Comparison of ENCODE assay signal across 16 cellular contexts in genomic region chr6:159324599-159324998, GRCh38.
DNase-seq lines count a peak whose midpoint lies in the region; ATAC-seq and TF ChIP-seq lines count a peak whose summit lies in the region.
"Had no signal": no experiment of that assay in that cellular context is flagged by ENCODE, and none has a peak within 500 bp of the region (broad histone marks: within the 10 kb centered on the region; RNA-seq: fewer than 3 reads in every experiment).

No MANE protein-coding gene starts in this region.

- POLR2A ChIA-PET in T-cell (lab: Charles Lee), result no interaction called here

- peak; percentile 42 for DNase-seq in AG20443 (ENCODE audit: low spot score)
- peak; percentile 48 for DNase-seq in Karpas-422
- DNase-seq in esophagus muscularis mucosa (ENCODE audit: extremely low spot score), result peak; percentile 91
- peak; percentile 17 for DNase-seq in stromal cell of bone marrow (ENCODE audit: low read depth)
- no peak for DNase-seq in NCI-H2227 treated with DMSO at 0.1 percent for 48 hours (lab: John Stamatoyannopoulos, UW)
- DNase-seq in T-cell, result no peak
- no peak for DNase-seq in NK-92 (lab: John Stamatoyannopoulos, UW; ENCODE audit: unreplicated experiment)
- DNase-seq: 8988T; Calu3; CD8-positive, alpha-beta T cell; GDM1; H9 had no signal

- H3K36me3 Mint-ChIP-seq in T-cell, result no peaks in the 10 kb centered on the region
- H3K36me3 Mint-ChIP-seq: CD8-positive, alpha-beta T cell; IgD-negative memory B cell had no signal

- H3K4me3 ChIP-seq in Karpas-422 (ENCODE audit: low read length) (no peak overlapping the region), esophagus muscularis mucosa (no peak overlapping the region)
- H3K4me3 ChIP-seq: BLaER1 treated with 17β-estradiol and CSF1 and Interleukin-3, amounts not matched to agents 10 nM and 100 nM had no signal

- H3K9ac ChIP-seq in Karpas-422 (ENCODE audit: low read length), result no peak overlapping the region
- H3K9ac ChIP-seq: BLaER1 treated with 17β-estradiol and CSF1 and Interleukin-3, amounts not matched to agents 10 nM and 100 nM had no signal

- no peak for TF ChIP-seq CTCF in esophagus muscularis mucosa (IDR thresholded peaks at IDR 0.05)

- no peaks in the 10 kb centered on the region for H3K9me2 ChIP-seq in Karpas-422 (replicated peaks; ENCODE audit: insufficient read depth, low read length)

- H3K9me3 ChIP-seq in Karpas-422 (ENCODE audit: low read length) (no peaks in the 10 kb centered on the region), esophagus muscularis mucosa (no peaks in the 10 kb centered on the region)

- no peaks in the 10 kb centered on the region for H3K36me3 ChIP-seq in Karpas-422 (ENCODE audit: insufficient read depth, low read length)
- no peaks in the 10 kb centered on the region for H3K36me3 ChIP-seq in esophagus muscularis mucosa
- H3K36me3 ChIP-seq: BLaER1 treated with 17β-estradiol and CSF1 and Interleukin-3, amounts not matched to agents 10 nM and 100 nM had no signal

- no peak overlapping the region for H3K27ac ChIP-seq in Karpas-422 (ENCODE audit: low read length)
- H3K27ac ChIP-seq in esophagus muscularis mucosa (replicated peaks in 1 of 4), result no peak overlapping the region
- H3K27ac ChIP-seq: BLaER1 treated with 17β-estradiol and CSF1 and Interleukin-3, amounts not matched to agents 10 nM and 100 nM had no signal

- no peaks in the 10 kb centered on the region for H4K20me1 ChIP-seq in Karpas-422 (ENCODE audit: insufficient read depth, low read depth, low read length)
- H4K20me1 ChIP-seq: BLaER1 treated with 17β-estradiol and CSF1 and Interleukin-3, amounts not matched to agents 10 nM and 100 nM had no signal

- no peak overlapping the region for H2AFZ ChIP-seq in Karpas-422 (ENCODE audit: low read length)

- H3K4me2 ChIP-seq in Karpas-422 (ENCODE audit: low read depth, low read length, poor library complexity, severe bottlenecking), result no peak overlapping the region
- H3K4me2 ChIP-seq: BLaER1 treated with 17β-estradiol and CSF1 and Interleukin-3, amounts not matched to agents 10 nM and 100 nM had no signal

- CTCF ChIA-PET in T-cell (lab: Charles Lee), result interaction anchor here in 1 of 2 donors (0.6 kb wide), 1 partner anchor 1773 kb away, joined by 3 read pairs; no protein-coding TSS in a partner anchor

- TF ChIP-seq POLR2A in esophagus muscularis mucosa (IDR thresholded peaks at IDR 0.05; ENCODE audit: low read depth), result no peak

- no peaks in the 10 kb centered on the region for H3K9me3 Mint-ChIP-seq in T-cell
- H3K9me3 Mint-ChIP-seq: CD8-positive, alpha-beta T cell; IgD-negative memory B cell had no signal

- H3K4me1 Mint-ChIP-seq in T-cell, result no peaks in the 10 kb centered on the region
- H3K4me1 Mint-ChIP-seq: B cell, H9, IgD-negative memory B cell had no signal

- no peaks in the 10 kb centered on the region for H3K79me2 ChIP-seq in Karpas-422 (ENCODE audit: low read length)

- H3K27me3 ChIP-seq in Karpas-422 (ENCODE audit: low read length) (no peaks in the 10 kb centered on the region), esophagus muscularis mucosa (no peaks in the 10 kb centered on the region)
- H3K27me3 ChIP-seq: BLaER1 treated with 17β-estradiol and CSF1 and Interleukin-3, amounts not matched to agents 10 nM and 100 nM had no signal

- no peak overlapping the region for H3K27ac Mint-ChIP-seq in T-cell
- H3K27ac Mint-ChIP-seq: B cell; CD8-positive, alpha-beta T cell; H9; IgD-negative memory B cell had no signal

- intact Hi-C loops in esophagus muscularis mucosa (cut with DNase I), result no loop called here

- no peak overlapping the region for H3K4me3 Mint-ChIP-seq in T-cell
- H3K4me3 Mint-ChIP-seq: B cell; CD8-positive, alpha-beta T cell; H9; IgD-negative memory B cell had no signal

- peaks cover 15 to 20% of the 10 kb centered on the region in 2 donors for H3K27me3 Mint-ChIP-seq in T-cell

- no peak for ATAC-seq in T-cell (replicated peaks in 1 of 4)
- ATAC-seq: CD8-positive, alpha-beta T cell; HepG2 had no signal

- WGBS in esophagus muscularis mucosa, result 95% methylated on average over 2 of the region's 2 CpGs

- H3K4me1 ChIP-seq in Karpas-422 (ENCODE audit: low read length), result peaks cover 10% of the 10 kb centered on the region
- H3K4me1 ChIP-seq in esophagus muscularis mucosa, result no peaks in the 10 kb centered on the region
- H3K4me1 ChIP-seq: BLaER1 treated with 17β-estradiol and CSF1 and Interleukin-3, amounts not matched to agents 10 nM and 100 nM had no signal

- TF ChIP-seq EP300 in esophagus muscularis mucosa (IDR thresholded peaks at IDR 0.05), result no peak

Comparison
In these comparisons a context has a peak if more than half of its experiments do, and no peak if none do; other contexts are left out.
1. DNase-seq: peak in AG20443 (single experiment), Karpas-422 (single experiment), esophagus muscularis mucosa (single experiment) and stromal cell of bone marrow (single experiment); none in NCI-H2227 treated with DMSO at 0.1 percent for 48 hours (single experiment), T-cell (0 of 34) and NK-92 (single experiment).